Comparison of ENCODE assay signal across 27 cellular contexts in the genomic region with DNA sequence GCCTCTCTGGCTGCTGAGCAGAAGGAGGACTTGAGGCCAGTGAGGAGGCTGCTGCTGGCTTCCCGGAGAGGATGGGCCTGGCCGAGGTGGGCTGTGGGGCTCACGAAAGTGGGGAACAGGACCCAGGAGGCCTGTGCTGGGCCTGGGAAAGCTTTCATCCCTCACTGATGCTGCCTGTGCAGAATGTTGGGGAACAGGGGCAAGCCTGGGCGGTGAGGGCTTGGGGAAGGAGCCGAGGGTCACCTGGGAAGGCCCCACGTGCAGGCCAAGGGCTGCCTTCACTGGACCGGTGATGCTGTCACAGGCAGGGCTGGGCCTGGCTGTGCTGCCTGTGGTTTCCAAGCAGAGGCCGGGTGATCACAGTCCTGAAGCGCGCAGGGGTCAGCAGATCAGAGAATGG. TPM values are rescaled to one million over a fixed set of nuclear protein-coding genes. Genes with fewer than 3 reads are reported as not detected.
DNase-seq lines count a peak whose midpoint lies in the region; ATAC-seq and TF ChIP-seq lines count a peak whose summit lies in the region.
"Had no signal": no experiment of that assay in that cellular context is flagged by ENCODE, and none has a peak within 500 bp of the region (broad histone marks: within the 10 kb centered on the region; RNA-seq: fewer than 3 reads in every experiment).

No MANE protein-coding gene starts in this region.

- intact Hi-C loops in upper lobe of right lung (cut with DNase I): no loop called here

- no peak for ATAC-seq in upper lobe of right lung
- ATAC-seq: activated CD4-positive, CD25-positive, alpha-beta regulatory T cell treated with anti-CD3 and anti-CD28 coated beads, Interleukin-2, amount 50 U/mL, for 24 hours; lower lobe of right lung had no signal

- TF ChIP-seq CTCF in VCaP (conservative IDR thresholded peaks at IDR 0.05) (no peak), endothelial cell (IDR thresholded peaks at IDR 0.05; ENCODE audit: unreplicated experiment) (no peak), upper lobe of right lung (IDR thresholded peaks at IDR 0.05) (no peak)

- peak overlapping the region; percentile 11 for H3K4me3 Mint-ChIP-seq in activated naive CD4-positive, alpha-beta T cell treated with anti-CD3 and anti-CD28 coated beads, Interleukin-2, amount 50 U/mL, for 24 hours
- peak overlapping the region; percentile 73 for H3K4me3 Mint-ChIP-seq in endothelial cell (ENCODE audit: unreplicated experiment)
- H3K4me3 Mint-ChIP-seq: activated T-helper 1 cell treated with anti-CD3 and anti-CD28 coated beads, Interleukin-12 subunit alpha, Interleukin-12 subunit beta, Interleukin-2, Interleukin-4 antibody, amounts not matched to agents 30 ng/mL and 10 ng/mL and 1 ng/mL, durations not matched to agents 14 hours and 24 hours and 36 hours; type B pancreatic cell had no signal

- no peaks in the 10 kb centered on the region for H3K4me1 ChIP-seq in upper lobe of right lung
- H3K4me1 ChIP-seq: lower lobe of right lung had no signal

- no peak for DNase-seq in activated naive CD4-positive, alpha-beta T cell treated with anti-CD3 and anti-CD28 coated beads, Interleukin-2, amount 50 U/mL, for 16 hours
- no peak for DNase-seq in endothelial cell (ENCODE audit: low spot score)
- peak; percentile 46 for DNase-seq in upper lobe of right lung
- DNase-seq in ecto neural progenitor cell (ENCODE audit: low spot score): no peak
- DNase-seq in Kasumi-1 (lab: John Stamatoyannopoulos, UW): no peak
- no peak for DNase-seq in activated CD8-positive, alpha-beta memory T cell treated with anti-CD3 and anti-CD28 coated beads, Interleukin-2, amount 50 U/mL, for 4 hours
- DNase-seq: ACHN; activated CD8-positive, alpha-beta memory T cell treated with anti-CD3 and anti-CD28 coated beads for 24 hours; amniotic stem cell; H7; kidney; lower lobe of right lung; NCI-H1694; NCI-H2171; NCI-H524; nucleus accumbens; stimulated activated CD4-positive, alpha-beta T cell treated with anti-CD3 and anti-CD28 coated beads, Interleukin-2, amount 100 ng/mL, for 48 hours had no signal

- no peaks in the 10 kb centered on the region for H3K9me3 Mint-ChIP-seq in activated naive CD4-positive, alpha-beta T cell treated with anti-CD3 and anti-CD28 coated beads, Interleukin-2, amount 50 U/mL, for 24 hours
- H3K9me3 Mint-ChIP-seq in endothelial cell (ENCODE audit: unreplicated experiment): no peaks in the 10 kb centered on the region
- H3K9me3 Mint-ChIP-seq: activated T-helper 1 cell treated with anti-CD3 and anti-CD28 coated beads, Interleukin-12 subunit alpha, Interleukin-12 subunit beta, Interleukin-2, Interleukin-4 antibody, amounts not matched to agents 30 ng/mL and 10 ng/mL and 1 ng/mL, durations not matched to agents 14 hours and 24 hours and 36 hours; type B pancreatic cell had no signal

- peaks cover 84% of the 10 kb centered on the region for H3K36me3 ChIP-seq in upper lobe of right lung

- H3K27ac ChIP-seq in VCaP (peak overlapping the region; percentile 98), upper lobe of right lung (no peak overlapping the region)
- H3K27ac ChIP-seq: BLaER1, coronary artery, lower lobe of right lung had no signal

- no peaks in the 10 kb centered on the region for H3K9me3 ChIP-seq in upper lobe of right lung
- H3K9me3 ChIP-seq: lower lobe of right lung had no signal

- no peaks in the 10 kb centered on the region for H3K27me3 ChIP-seq in upper lobe of right lung
- H3K27me3 ChIP-seq: BLaER1 had no signal

- H3K27me3 Mint-ChIP-seq in activated naive CD4-positive, alpha-beta T cell treated with anti-CD3 and anti-CD28 coated beads, Interleukin-2, amount 50 U/mL, for 24 hours: no peaks in the 10 kb centered on the region
- peaks cover 12% of the 10 kb centered on the region for H3K27me3 Mint-ChIP-seq in endothelial cell (ENCODE audit: unreplicated experiment)
- H3K27me3 Mint-ChIP-seq: type B pancreatic cell had no signal

- H3K4me3 ChIP-seq in upper lobe of right lung: no peak overlapping the region
- H3K4me3 ChIP-seq: BLaER1, coronary artery, lower lobe of right lung, smooth muscle cell had no signal

- peaks cover 14% of the 10 kb centered on the region for H3K36me3 Mint-ChIP-seq in activated naive CD4-positive, alpha-beta T cell treated with anti-CD3 and anti-CD28 coated beads, Interleukin-2, amount 50 U/mL, for 24 hours
- H3K36me3 Mint-ChIP-seq in endothelial cell (ENCODE audit: low read depth, unreplicated experiment): peaks cover 46% of the 10 kb centered on the region

- peak overlapping the region; percentile 79 for H3K27ac Mint-ChIP-seq in activated naive CD4-positive, alpha-beta T cell treated with anti-CD3 and anti-CD28 coated beads, Interleukin-2, amount 50 U/mL, for 24 hours
- peak overlapping the region; percentile 55 for H3K27ac Mint-ChIP-seq in endothelial cell (ENCODE audit: unreplicated experiment)
- H3K27ac Mint-ChIP-seq: type B pancreatic cell had no signal

- peaks cover 59% of the 10 kb centered on the region for H3K4me1 Mint-ChIP-seq in activated naive CD4-positive, alpha-beta T cell treated with anti-CD3 and anti-CD28 coated beads, Interleukin-2, amount 50 U/mL, for 24 hours
- H3K4me1 Mint-ChIP-seq in endothelial cell (ENCODE audit: unreplicated experiment): no peaks in the 10 kb centered on the region

RNA-seq across cellular contexts. Expression of a gene that starts 9.4 kb away (rescaled TPM):
- total RNA-seq in endothelial cell (ENCODE audit: unreplicated experiment) (76.0 TPM), upper lobe of right lung (72.1 TPM)

RNA-seq across cellular contexts. Expression of a gene that starts 21.9 kb away (rescaled TPM):
- 90.1 TPM for total RNA-seq in endothelial cell (ENCODE audit: unreplicated experiment)
- 56.4 TPM for total RNA-seq in upper lobe of right lung

RNA-seq across cellular contexts. Expression of a gene that starts 33.7 kb away (rescaled TPM):
- total RNA-seq in endothelial cell (ENCODE audit: unreplicated experiment) (not detected), upper lobe of right lung (not detected)
- total RNA-seq: activated T-helper 1 cell treated with anti-CD3 and anti-CD28 coated beads, Interleukin-12 subunit alpha, Interleukin-12 subunit beta, Interleukin-2, Interleukin-4 antibody, amounts not matched to agents 30 ng/mL and 10 ng/mL and 1 ng/mL, durations not matched to agents 14 hours and 24 hours and 36 hours; bronchial epithelial cell; glomerular endothelial cell; H7; kidney; lower lobe of right lung; smooth muscle cell had no signal
